In genomic region chr2:74459377-74460118, GRCh38 we compare ENCODE assay signal across 8 cellular contexts. TPM values are rescaled to one million over a fixed set of nuclear protein-coding genes. Genes with fewer than 3 reads are reported as not detected.
DNase-seq lines count a peak whose midpoint lies in the region; ATAC-seq and TF ChIP-seq lines count a peak whose summit lies in the region.

No MANE protein-coding gene starts in this region.

- POLR2A ChIA-PET in activated CD4-positive, alpha-beta memory T cell treated with anti-CD3 and anti-CD28 coated beads for 36 hours (lab: Charles Lee), result interaction anchor here (0.6 to 3.2 kb wide), 7 partner anchors 9 to 71 kb away, joined by 3 to 20 read pairs (median 6); partner anchors contain the start of genes AUP1, CCDC142, DQX1 and HTRA2

- no peak for TF ChIP-seq POLR2A in testis (IDR thresholded peaks at IDR 0.05)

- H3K36me3 Mint-ChIP-seq in activated naive CD4-positive, alpha-beta T cell treated with anti-CD3 and anti-CD28 coated beads, Interleukin-2, amount 10 ng/mL, durations not matched to agents 7 days and 5 days, result peaks cover 36% of the 10 kb centered on the region
- peaks cover 20% of the 10 kb centered on the region for H3K36me3 Mint-ChIP-seq in activated CD4-positive, alpha-beta memory T cell treated with anti-CD3 and anti-CD28 coated beads for 36 hours
- no peaks in the 10 kb centered on the region for H3K36me3 Mint-ChIP-seq in glutamatergic neuron (ENCODE audit: unreplicated experiment)

- peak overlapping the region; percentile 98 for H3K27ac Mint-ChIP-seq in activated naive CD4-positive, alpha-beta T cell treated with anti-CD3 and anti-CD28 coated beads, Interleukin-2, amount 10 ng/mL, durations not matched to agents 7 days and 5 days
- peak overlapping the region; percentile 74 for H3K27ac Mint-ChIP-seq in activated CD4-positive, alpha-beta memory T cell treated with anti-CD3 and anti-CD28 coated beads for 36 hours
- H3K27ac Mint-ChIP-seq in glutamatergic neuron (ENCODE audit: unreplicated experiment), result peak overlapping the region; percentile 97

- TF ChIP-seq CTCF in glutamatergic neuron (IDR thresholded peaks at IDR 0.05; ENCODE audit: partially characterized antibody, unreplicated experiment) (no peak), testis (IDR thresholded peaks at IDR 0.05) (no peak)

- H3K9me3 ChIP-seq in thymus (ENCODE audit: control insufficient read depth), result no peaks in the 10 kb centered on the region
- no peaks in the 10 kb centered on the region for H3K9me3 ChIP-seq in testis

- no peak for ATAC-seq in HG03280 (IDR thresholded peaks at IDR 0.05; ENCODE audit: unreplicated experiment)

- intact Hi-C loops in activated CD4-positive, alpha-beta memory T cell treated with anti-CD3 and anti-CD28 coated beads for 36 hours (cut with micrococcal nuclease), result loop anchor here (10.0 kb wide), 1 partner anchor 1225 kb away; the partner anchor contains the start of genes CCT7 and PRADC1
- intact Hi-C loops in testis (cut with DNase I; ENCODE audit: low total_unique reads), result no loop called here

- no peaks in the 10 kb centered on the region for H3K27me3 Mint-ChIP-seq in activated naive CD4-positive, alpha-beta T cell treated with anti-CD3 and anti-CD28 coated beads, Interleukin-2, amount 10 ng/mL, durations not matched to agents 7 days and 5 days
- peaks cover 2% of the 10 kb centered on the region for H3K27me3 Mint-ChIP-seq in activated CD4-positive, alpha-beta memory T cell treated with anti-CD3 and anti-CD28 coated beads for 36 hours
- peaks cover 25% of the 10 kb centered on the region for H3K27me3 Mint-ChIP-seq in glutamatergic neuron (ENCODE audit: unreplicated experiment)

- peak overlapping the region; percentile 92 for H3K4me3 Mint-ChIP-seq in activated naive CD4-positive, alpha-beta T cell treated with anti-CD3 and anti-CD28 coated beads, Interleukin-2, amount 10 ng/mL, durations not matched to agents 7 days and 5 days
- peak overlapping the region; percentile 87 for H3K4me3 Mint-ChIP-seq in activated CD4-positive, alpha-beta memory T cell treated with anti-CD3 and anti-CD28 coated beads for 36 hours
- H3K4me3 Mint-ChIP-seq in glutamatergic neuron (ENCODE audit: unreplicated experiment), result peak overlapping the region; percentile 99

- H3K4me1 ChIP-seq in thymus (ENCODE audit: control insufficient read depth, insufficient read depth, low read length), result peaks cover 29% of the 10 kb centered on the region
- peaks cover 28% of the 10 kb centered on the region for H3K4me1 ChIP-seq in testis

- 92% methylated on average over 14 of the region's 14 CpGs for WGBS in thymus
- WGBS in testis, 2 donors, result 71 to 73% methylated on average over 12 to 14 of the region's 14 CpGs

- H3K4me1 Mint-ChIP-seq in activated naive CD4-positive, alpha-beta T cell treated with anti-CD3 and anti-CD28 coated beads, Interleukin-2, amount 10 ng/mL, durations not matched to agents 7 days and 5 days, result peaks cover 64% of the 10 kb centered on the region
- H3K4me1 Mint-ChIP-seq in activated CD4-positive, alpha-beta memory T cell treated with anti-CD3 and anti-CD28 coated beads for 36 hours (ENCODE audit: low read depth), result peaks cover 58% of the 10 kb centered on the region
- peaks cover 20% of the 10 kb centered on the region for H3K4me1 Mint-ChIP-seq in glutamatergic neuron (ENCODE audit: low read depth, unreplicated experiment)

- no peak overlapping the region for H3K27ac ChIP-seq in thymus (ENCODE audit: low read depth)
- no peak overlapping the region for H3K27ac ChIP-seq in testis

- no peaks in the 10 kb centered on the region for H3K9me3 Mint-ChIP-seq in activated naive CD4-positive, alpha-beta T cell treated with anti-CD3 and anti-CD28 coated beads, Interleukin-2, amount 10 ng/mL, durations not matched to agents 7 days and 5 days
- H3K9me3 Mint-ChIP-seq in activated CD4-positive, alpha-beta memory T cell treated with anti-CD3 and anti-CD28 coated beads for 36 hours, result no peaks in the 10 kb centered on the region
- H3K9me3 Mint-ChIP-seq in glutamatergic neuron (ENCODE audit: unreplicated experiment), result peaks cover 18% of the 10 kb centered on the region

- DNase-seq in activated naive CD4-positive, alpha-beta T cell treated with anti-CD3 and anti-CD28 coated beads, Interleukin-2, amount 10 ng/mL, durations not matched to agents 7 days and 5 days, result no peak
- DNase-seq in activated naive CD4-positive, alpha-beta T cell (lab: John Stamatoyannopoulos, UW), result no peak
- no peak for DNase-seq in activated CD4-positive, alpha-beta memory T cell treated with anti-CD3 and anti-CD28 coated beads for 36 hours
- DNase-seq in glutamatergic neuron (no peak), NCI-H1436 treated with DMSO at 0.1 percent for 48 hours (lab: John Stamatoyannopoulos, UW) (no peak), testis (no peak)

- H3K4me3 ChIP-seq in thymus (ENCODE audit: low read length) (peak overlapping the region; percentile 82), testis (no peak overlapping the region)

- peaks cover 25% of the 10 kb centered on the region for H3K36me3 ChIP-seq in thymus (ENCODE audit: control insufficient read depth, insufficient read depth)
- no peaks in the 10 kb centered on the region for H3K36me3 ChIP-seq in testis (ENCODE audit: low read depth, missing control alignments)

- no peaks in the 10 kb centered on the region for H3K27me3 ChIP-seq in thymus (ENCODE audit: control insufficient read depth, insufficient read depth)
- H3K27me3 ChIP-seq in testis, result no peaks in the 10 kb centered on the region

- CTCF ChIA-PET in activated naive CD4-positive, alpha-beta T cell treated with anti-CD3 and anti-CD28 coated beads, Interleukin-2, amount 10 ng/mL, durations not matched to agents 7 days and 5 days (lab: Charles Lee), result interaction anchor here (0.8 to 2.1 kb wide), 3 partner anchors 22 to 256 kb away, joined by 3 to 7 read pairs (median 5); no protein-coding TSS in a partner anchor
- CTCF ChIA-PET in activated CD4-positive, alpha-beta memory T cell treated with anti-CD3 and anti-CD28 coated beads for 36 hours (lab: Charles Lee), result interaction anchor here (1.2 to 3.6 kb wide), 3 partner anchors 14 to 72 kb away, joined by 5 to 19 read pairs (median 17); partner anchors contain the start of genes CCDC142, HTRA2, MRPL53 and TTC31

RNA-seq across cellular contexts. Expression of gene WBP1, which starts 1.3 kb away (rescaled TPM):
- 10 to 100 TPM; 32.9 to 35.9 TPM for total RNA-seq in activated CD4-positive, alpha-beta memory T cell treated with anti-CD3 and anti-CD28 coated beads for 36 hours
- total RNA-seq in glutamatergic neuron (ENCODE audit: unreplicated experiment) (109 TPM), testis (10 to 100 TPM; 73.8 to 84.3 TPM)
- polyA plus RNA-seq in thymus (114 TPM), testis (ENCODE audit: insufficient read depth, low read depth, low replicate concordance) (80.8 TPM)

RNA-seq across cellular contexts. Expression of gene INO80B, which starts 4.7 kb away (rescaled TPM):
- total RNA-seq in activated CD4-positive, alpha-beta memory T cell treated with anti-CD3 and anti-CD28 coated beads for 36 hours, result 10 to 100 TPM; 32.8 to 35.0 TPM
- 18.5 TPM for total RNA-seq in glutamatergic neuron (ENCODE audit: unreplicated experiment)
- polyA plus RNA-seq in thymus, result 53.0 TPM
- 10 to 100 TPM; 23.1 to 27.9 TPM for total RNA-seq in testis
- polyA plus RNA-seq in testis (ENCODE audit: insufficient read depth, low read depth, low replicate concordance), result 59.3 TPM

RNA-seq across cellular contexts. Expression of gene MOGS, which starts 5.6 kb away (rescaled TPM):
- 10 to 100 TPM; 56.5 to 58.2 TPM for total RNA-seq in activated CD4-positive, alpha-beta memory T cell treated with anti-CD3 and anti-CD28 coated beads for 36 hours
- 50.9 TPM for total RNA-seq in glutamatergic neuron (ENCODE audit: unreplicated experiment)
- 38.5 TPM for polyA plus RNA-seq in thymus
- total RNA-seq in testis, result 10 to 100 TPM; 44.8 to 45.7 TPM
- polyA plus RNA-seq in testis (ENCODE audit: insufficient read depth, low read depth, low replicate concordance), result 41.3 TPM

RNA-seq across cellular contexts. Expression of gene MRPL53, which starts 12.9 kb away (rescaled TPM):
- total RNA-seq in activated CD4-positive, alpha-beta memory T cell treated with anti-CD3 and anti-CD28 coated beads for 36 hours, result 100 to 1,000 TPM; 117 to 121 TPM
- total RNA-seq in glutamatergic neuron (ENCODE audit: unreplicated experiment) (63.9 TPM), testis (10 to 100 TPM; 23.6 to 46.0 TPM)
- polyA plus RNA-seq in thymus (67.7 TPM), testis (ENCODE audit: insufficient read depth, low read depth, low replicate concordance) (64.8 TPM)

RNA-seq across cellular contexts. Expression of gene RTKN, which starts 17.8 kb away (rescaled TPM):
- total RNA-seq in activated CD4-positive, alpha-beta memory T cell treated with anti-CD3 and anti-CD28 coated beads for 36 hours, result 1 to 10 TPM; 1.4 to 1.6 TPM
- total RNA-seq in glutamatergic neuron (ENCODE audit: unreplicated experiment), result 88.7 TPM
- polyA plus RNA-seq in thymus, result 17.2 TPM
- 10 to 100 TPM; 11.1 to 12.8 TPM for total RNA-seq in testis
- 8.8 TPM for polyA plus RNA-seq in testis (ENCODE audit: insufficient read depth, low read depth, low replicate concordance)
